ENCODE assay signal across 10 cellular contexts in the genomic region with DNA sequence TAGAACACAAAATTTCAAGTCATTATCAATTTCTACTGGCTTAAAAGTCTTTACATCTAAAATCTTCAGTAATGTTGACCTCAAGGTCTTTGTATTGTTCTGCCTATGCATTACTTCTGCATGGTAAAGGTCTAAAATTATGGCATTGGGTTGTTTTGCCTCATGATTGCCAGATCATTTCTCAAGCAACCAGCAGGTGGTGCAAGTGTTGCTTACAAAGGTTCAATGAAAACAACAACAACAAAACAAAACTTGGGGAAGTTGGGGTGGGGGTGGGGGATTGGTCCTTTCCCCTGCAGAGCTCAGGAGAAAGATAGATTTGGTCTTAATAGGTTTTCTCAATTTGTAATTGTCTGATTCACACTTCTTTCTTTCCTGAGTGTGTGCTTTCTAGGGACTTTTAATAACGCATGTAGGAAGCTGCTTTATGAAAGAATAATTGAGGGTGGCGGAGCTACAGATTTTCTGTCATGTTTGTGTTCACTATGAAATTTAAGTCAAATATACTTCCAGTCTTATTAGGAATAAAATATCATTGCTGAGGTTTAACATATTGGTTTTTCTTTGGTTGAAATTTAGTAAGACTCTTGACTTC.
DNase-seq lines count a peak whose midpoint lies in the region; ATAC-seq, FAIRE-seq and TF ChIP-seq lines count a peak whose summit lies in the region.
"Had no signal": no experiment of that assay in that cellular context is flagged by ENCODE, and none has a peak within 500 bp of the region (broad histone marks: within the 10 kb centered on the region; RNA-seq: fewer than 3 reads in every experiment).

No MANE protein-coding gene starts in this region.

- H3F3A ChIP-seq in PC-9 (ENCODE audit: insufficient read depth, low read depth), result no peaks in the 10 kb centered on the region

- H3K4me1 Mint-ChIP-seq in CD4-positive, alpha-beta memory T cell, result no peaks in the 10 kb centered on the region
- H3K4me1 Mint-ChIP-seq in T-helper 17 cell, result no peaks in the 10 kb centered on the region
- H3K4me1 Mint-ChIP-seq: activated naive CD8-positive, alpha-beta T cell treated with anti-CD3 and anti-CD28 coated beads for 36 hours had no signal

- H3K9me2 ChIP-seq in PC-9 (ENCODE audit: insufficient read depth), result no peaks in the 10 kb centered on the region

- DNase-seq in GM12892 (ENCODE audit: insufficient read length), result no peak
- peak in 1 of 2 experiments; percentile 35 for DNase-seq in PC-9
- DNase-seq in foreskin keratinocyte, result no peak
- no peak for DNase-seq in CD4-positive, alpha-beta memory T cell
- DNase-seq in T-helper 17 cell, result no peak
- DNase-seq in aorta, result no peak
- DNase-seq in stimulated activated CD4-positive, alpha-beta T cell treated with anti-CD3 and anti-CD28 coated beads, Interleukin-4, amount 100 ng/mL, for 24 hours, result no peak
- DNase-seq: activated naive CD8-positive, alpha-beta T cell treated with anti-CD3 and anti-CD28 coated beads for 36 hours; COR-L47 had no signal

- POLR2A ChIA-PET in PC-9 (lab: Charles Lee; ENCODE audit: unreplicated experiment), result no interaction called here
- POLR2A ChIA-PET in CD4-positive, alpha-beta memory T cell (lab: Charles Lee; ENCODE audit: partially characterized antibody), result no interaction called here

- H3K9me3 ChIP-seq in PC-9 (ENCODE audit: insufficient read depth, low read depth), result no peaks in the 10 kb centered on the region
- H3K9me3 ChIP-seq in CD4-positive, alpha-beta memory T cell (ENCODE audit: control insufficient read depth in 1 of 2, low read length in 2 of 2), result no peaks in the 10 kb centered on the region
- H3K9me3 ChIP-seq in T-helper 17 cell (ENCODE audit: control insufficient read depth, low read length, poor library complexity, severe bottlenecking), result no peaks in the 10 kb centered on the region
- H3K9me3 ChIP-seq in aorta (ENCODE audit: control insufficient read depth, low read length), result no peaks in the 10 kb centered on the region

- H3K27ac Mint-ChIP-seq in CD4-positive, alpha-beta memory T cell, result no peak overlapping the region
- H3K27ac Mint-ChIP-seq in T-helper 17 cell, result no peak overlapping the region
- H3K27ac Mint-ChIP-seq: activated naive CD8-positive, alpha-beta T cell treated with anti-CD3 and anti-CD28 coated beads for 36 hours had no signal

- no peaks in the 10 kb centered on the region for H3K79me2 ChIP-seq in PC-9 (ENCODE audit: low read depth)

- H3K4me2 ChIP-seq in PC-9, result no peak overlapping the region

- no peaks in the 10 kb centered on the region for H3K4me1 ChIP-seq in PC-9 (replicated peaks; ENCODE audit: insufficient read depth)
- H3K4me1 ChIP-seq in foreskin keratinocyte, result no peaks in the 10 kb centered on the region
- no peaks in the 10 kb centered on the region for H3K4me1 ChIP-seq in CD4-positive, alpha-beta memory T cell (ENCODE audit: insufficient read depth, low read length)
- no peaks in the 10 kb centered on the region for H3K4me1 ChIP-seq in aorta (ENCODE audit: control insufficient read depth in 1 of 2, insufficient read depth in 2 of 2, low read length in 2 of 2)

- H2AFZ ChIP-seq in PC-9, result no peak overlapping the region

- TF ChIP-seq CTCF in 22Rv1 (IDR thresholded peaks at IDR 0.05) (peak; percentile 62), PC-9 (conservative IDR thresholded peaks at IDR 0.05) (peak; percentile 71), foreskin keratinocyte (conservative IDR thresholded peaks at IDR 0.05) (peak; percentile 32)

- H3K36me3 ChIP-seq in PC-9 (ENCODE audit: low read depth) (peaks cover 11% of the 10 kb centered on the region; the same call in 1 of the 2 replicates), aorta (ENCODE audit: control insufficient read depth in 1 of 2, insufficient read depth in 2 of 2, low read length in 1 of 2) (no peaks in the 10 kb centered on the region)
- no peaks in the 10 kb centered on the region for H3K36me3 ChIP-seq in CD4-positive, alpha-beta memory T cell (ENCODE audit: insufficient read depth, low read length)

- H3K27me3 Mint-ChIP-seq in CD4-positive, alpha-beta memory T cell, result no peaks in the 10 kb centered on the region
- no peaks in the 10 kb centered on the region for H3K27me3 Mint-ChIP-seq in T-helper 17 cell
- H3K27me3 Mint-ChIP-seq: activated naive CD8-positive, alpha-beta T cell treated with anti-CD3 and anti-CD28 coated beads for 36 hours had no signal

- H3K27ac ChIP-seq in 22Rv1 (no peak overlapping the region), PC-9 (no peak overlapping the region), foreskin keratinocyte (no peak overlapping the region), aorta (ENCODE audit: low read depth in 1 of 2, low read length in 2 of 2) (no peak overlapping the region)
- H3K27ac ChIP-seq in CD4-positive, alpha-beta memory T cell (ENCODE audit: low read depth, low read length), result no peak overlapping the region

- intact Hi-C loops in PC-9 (cut with micrococcal nuclease; ENCODE audit: unreplicated experiment), result no loop called here
- intact Hi-C loops in CD4-positive, alpha-beta memory T cell (cut with micrococcal nuclease), result no loop called here
- intact Hi-C loops in aorta (cut with DNase I), result no loop called here

- peak; percentile 84 for FAIRE-seq in GM12892 (lab: Jason Lieb, UNC)

- no TSS peak for BruUV-seq in PC-9 (replicated peaks; lab: Mats Ljungman, UMichigan)

- CTCF ChIA-PET in PC-9 (lab: Charles Lee), result interaction anchor here (0.8 kb wide), 1 partner anchor 168 kb away, joined by 4 read pairs; no protein-coding TSS in a partner anchor
- CTCF ChIA-PET in CD4-positive, alpha-beta memory T cell (lab: Charles Lee; ENCODE audit: partially characterized antibody), result no interaction called here

- H3K4me3 Mint-ChIP-seq in CD4-positive, alpha-beta memory T cell, result no peak overlapping the region
- no peak overlapping the region for H3K4me3 Mint-ChIP-seq in T-helper 17 cell
- H3K4me3 Mint-ChIP-seq: activated naive CD8-positive, alpha-beta T cell treated with anti-CD3 and anti-CD28 coated beads for 36 hours had no signal

- H3K4me3 ChIP-seq in PC-9 (no peak overlapping the region), aorta (ENCODE audit: low read length in 2 of 2) (no peak overlapping the region)
- no peak overlapping the region for H3K4me3 ChIP-seq in CD4-positive, alpha-beta memory T cell (ENCODE audit: low read length in 2 of 2)

- peaks cover 0 to 2% (median 0%) of the 10 kb centered on the region in 8 donors for H3K9me3 Mint-ChIP-seq in CD4-positive, alpha-beta memory T cell
- H3K9me3 Mint-ChIP-seq: activated naive CD8-positive, alpha-beta T cell treated with anti-CD3 and anti-CD28 coated beads for 36 hours had no signal

- H3K36me3 Mint-ChIP-seq in CD4-positive, alpha-beta memory T cell, result no peaks in the 10 kb centered on the region
- no peaks in the 10 kb centered on the region for H3K36me3 Mint-ChIP-seq in T-helper 17 cell (ENCODE audit: low read depth)
- H3K36me3 Mint-ChIP-seq: activated naive CD8-positive, alpha-beta T cell treated with anti-CD3 and anti-CD28 coated beads for 36 hours had no signal

- WGBS in aorta, 2 donors, result 88 to 98% methylated on average over 2 of the region's 2 CpGs

- H4K20me1 ChIP-seq in PC-9 (ENCODE audit: insufficient read depth), result no peaks in the 10 kb centered on the region

- ATAC-seq in foreskin keratinocyte (no peak), T-helper 17 cell (no peak), aorta (ENCODE audit: low FRiP score) (no peak)

- H3K27me3 ChIP-seq in PC-9 (ENCODE audit: insufficient read depth, low read depth), result no peaks in the 10 kb centered on the region
- H3K27me3 ChIP-seq in foreskin keratinocyte, result no peaks in the 10 kb centered on the region
- no peaks in the 10 kb centered on the region for H3K27me3 ChIP-seq in CD4-positive, alpha-beta memory T cell (ENCODE audit: insufficient read depth, low read length)
- H3K27me3 ChIP-seq in aorta (ENCODE audit: control insufficient read depth in 1 of 2, insufficient read depth in 2 of 2, low read length in 1 of 2), result no peaks in the 10 kb centered on the region

- TF ChIP-seq POLR2A in GM12892 (IDR thresholded peaks at IDR 0.05; ENCODE audit: low read depth, low read length), result no peak
